8 cellular contexts compared by ENCODE assay signal in the genomic region with DNA sequence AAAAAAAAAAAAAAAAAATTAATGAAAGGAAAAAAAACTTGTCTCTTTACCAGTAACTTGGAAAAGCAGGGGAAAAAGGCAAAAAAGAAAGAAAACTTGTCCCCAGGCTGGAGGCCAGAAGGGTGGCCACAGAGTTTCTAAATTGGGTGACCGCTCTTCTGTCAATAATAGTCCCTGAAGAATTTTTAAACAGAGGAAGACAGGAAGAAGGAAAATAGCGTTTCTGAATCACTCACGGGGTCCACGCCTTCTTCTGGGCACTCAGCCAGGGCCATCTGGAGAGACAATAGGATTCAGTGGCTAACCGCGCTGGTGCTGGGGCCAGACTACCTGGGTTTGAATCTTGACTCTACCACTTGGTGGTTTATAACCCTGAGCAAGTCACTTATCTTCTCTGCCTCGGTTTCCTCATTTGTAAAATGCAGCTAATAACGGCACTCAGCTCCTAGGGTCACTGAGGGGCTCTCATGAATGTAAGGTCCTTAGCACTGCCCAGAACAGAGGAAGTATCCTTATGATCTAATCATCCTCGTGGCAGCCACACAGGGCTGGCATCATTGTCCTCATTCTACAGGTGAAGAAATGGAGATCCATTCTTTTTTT. TPM values are rescaled to one million over a fixed set of nuclear protein-coding genes. Genes with fewer than 3 reads are reported as not detected.
DNase-seq lines count a peak whose midpoint lies in the region; ATAC-seq, FAIRE-seq and TF ChIP-seq lines count a peak whose summit lies in the region.

No MANE protein-coding gene starts in this region.

- H3K4me1 ChIP-seq in HAP-1 (peaks cover 5% of the 10 kb centered on the region), astrocyte (ENCODE audit: insufficient read depth, low read length) (peaks cover 9% of the 10 kb centered on the region), tibial nerve (peaks cover 0 to 12% (median 3%) of the 10 kb centered on the region in 4 donors)

- H3K36me3 ChIP-seq in HAP-1 (replicated peaks) = no peaks in the 10 kb centered on the region
- no peaks in the 10 kb centered on the region for H3K36me3 ChIP-seq in astrocyte (ENCODE audit: insufficient read depth, low read length)
- no peaks in the 10 kb centered on the region for H3K36me3 ChIP-seq in tibial nerve

- DNase-seq in AG08395 (ENCODE audit: low spot score) (peak; percentile 88), HAP-1 (ENCODE audit: low spot score in 2 of 2) (peak; percentile 85 to 94), NCI-H446 (lab: John Stamatoyannopoulos, UW) (peak; percentile 93 to 94), astrocyte (ENCODE audit: low read depth) (peak; percentile 89), iris pigment epithelial cell (ENCODE audit: low read depth) (peak; percentile 89), tibial nerve (ENCODE audit: low spot score in 2 of 2) (peak; percentile 83 to 91)

- H3K27ac ChIP-seq in astrocyte (ENCODE audit: low read depth, low read length) = no peak overlapping the region
- no peak overlapping the region for H3K27ac ChIP-seq in tibial nerve

- no peaks in the 10 kb centered on the region for H4K20me1 ChIP-seq in astrocyte (ENCODE audit: insufficient read depth, low read length)

- H3K4me1 Mint-ChIP-seq in astrocyte (ENCODE audit: low read depth, unreplicated experiment) = peaks cover 7% of the 10 kb centered on the region

- H3K9me3 ChIP-seq in HAP-1 (no peaks in the 10 kb centered on the region), astrocyte (ENCODE audit: insufficient read depth, low read depth, low read length) (peaks cover 12% of the 10 kb centered on the region), tibial nerve (peaks cover 0 to 14% (median 0%) of the 10 kb centered on the region in 4 donors)

- H2AFZ ChIP-seq in astrocyte (ENCODE audit: low read depth, low read length) = no peak overlapping the region

- in situ Hi-C loops in HAP-1 (cut with MboI; ENCODE audit: low sequenced_read_pairs) = no loop called here

- peaks cover 6% of the 10 kb centered on the region for H3K9me3 Mint-ChIP-seq in astrocyte (ENCODE audit: unreplicated experiment)

- no peak overlapping the region for H3K9ac ChIP-seq in astrocyte (ENCODE audit: low read length)

- H3K36me3 Mint-ChIP-seq in astrocyte (ENCODE audit: low read depth, unreplicated experiment) = peaks cover 1% of the 10 kb centered on the region

- no peak for TF ChIP-seq POLR2A in tibial nerve (IDR thresholded peaks at IDR 0.05)

- TF ChIP-seq CTCF in astrocyte (IDR thresholded peaks at IDR 0.05; ENCODE audit: insufficient read depth, low read depth, low read length) = no peak
- TF ChIP-seq CTCF in tibial nerve (IDR thresholded peaks at IDR 0.05) = no peak

- H3K4me2 ChIP-seq in astrocyte (ENCODE audit: low read length) = peak overlapping the region; percentile 43

- H3K4me3 ChIP-seq in HAP-1 (no peak overlapping the region), astrocyte (ENCODE audit: insufficient read depth, low read depth, low read length) (no peak overlapping the region), tibial nerve (no peak overlapping the region)

- H3K79me2 ChIP-seq in astrocyte (ENCODE audit: insufficient read depth, low read length) = no peaks in the 10 kb centered on the region

- H3K27me3 ChIP-seq in HAP-1 (ENCODE audit: low read depth) (no peaks in the 10 kb centered on the region), astrocyte (ENCODE audit: insufficient read depth, low read length) (no peaks in the 10 kb centered on the region), tibial nerve (no peaks in the 10 kb centered on the region)

- WGBS in tibial nerve, 2 donors = 14 to 16% methylated on average over 9 of the region's 9 CpGs

- H3K4me3 Mint-ChIP-seq in astrocyte (ENCODE audit: unreplicated experiment) = no peak overlapping the region

- peak in 1 of 2 donors; percentile 33 for TF ChIP-seq EP300 in tibial nerve (IDR thresholded peaks at IDR 0.05)

- H3K27ac Mint-ChIP-seq in astrocyte (ENCODE audit: unreplicated experiment) = no peak overlapping the region

- H3K27me3 Mint-ChIP-seq in astrocyte (ENCODE audit: low read depth, unreplicated experiment) = peaks cover 17% of the 10 kb centered on the region

- ATAC-seq in GM18511 (IDR thresholded peaks at IDR 0.05; ENCODE audit: unreplicated experiment) (no peak), GM18520 (IDR thresholded peaks at IDR 0.05; ENCODE audit: unreplicated experiment) (no peak)

- FAIRE-seq in astrocyte (lab: Jason Lieb, UNC) = peak; percentile 96

RNA-seq across cellular contexts. Expression of a gene that starts 7.0 kb away (rescaled TPM):
- total RNA-seq in astrocyte (not detected in 2 replicates), tibial nerve (not detected)

RNA-seq across cellular contexts. Expression of a gene that starts 23.9 kb away (rescaled TPM):
- total RNA-seq in astrocyte = 10.5 and 13.3 TPM in 2 replicates
- 100 to 1,000 TPM in 1 of 4 donors, 10 to 100 TPM in 3; 82.5 to 135 (median 90.2) TPM for total RNA-seq in tibial nerve

RNA-seq across cellular contexts. Expression of a gene that starts 40.9 kb away (rescaled TPM):
- 0.34 and 0.62 TPM in 2 replicates for total RNA-seq in astrocyte
- total RNA-seq in tibial nerve = 1 to 10 TPM in 1 of 4 donors, under 1 TPM in 2, not detected in 1; 0.20 to 2.4 (median 0.66) TPM
